ENCODE assay signal across 15 cellular contexts in the genomic region with DNA sequence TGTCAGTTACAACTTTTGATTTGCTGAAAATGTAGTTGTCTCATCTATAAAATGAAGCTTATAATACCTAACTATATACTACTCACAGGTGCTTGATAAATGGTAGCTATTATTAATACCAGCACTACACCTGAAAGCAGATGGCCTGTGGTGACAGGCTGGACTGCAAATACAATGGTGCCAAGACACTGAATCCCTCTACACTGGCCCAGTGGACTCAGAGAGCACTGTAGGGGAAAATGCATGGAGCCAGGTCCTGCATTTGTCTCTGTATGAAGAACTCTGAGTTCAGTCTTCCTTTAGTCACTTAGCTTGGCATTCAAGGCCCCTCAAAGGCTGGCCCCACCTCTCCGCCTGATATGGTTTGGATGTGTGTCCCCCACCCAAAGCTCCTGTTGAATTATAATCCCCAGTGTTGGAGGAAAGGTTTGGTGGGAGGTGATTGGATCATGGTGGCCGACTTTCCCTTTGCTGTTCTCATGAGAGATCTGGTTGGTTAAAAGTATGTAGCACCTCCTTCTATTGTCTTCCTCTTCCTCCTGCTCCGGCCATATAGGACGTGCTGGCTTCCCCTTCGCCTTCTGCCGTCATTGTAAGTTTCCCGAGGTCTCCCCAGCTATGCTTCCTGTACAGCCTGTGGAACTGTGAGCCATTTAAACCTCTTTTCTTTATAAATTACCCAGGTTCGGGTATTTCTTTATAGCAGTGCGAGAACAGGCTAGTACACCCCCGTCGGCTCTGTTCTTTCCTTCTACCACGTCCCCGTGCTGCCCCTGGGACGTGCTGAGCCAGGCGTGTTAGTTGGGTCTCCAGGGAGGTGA. TPM values are rescaled to one million over a fixed set of nuclear protein-coding genes. Genes with fewer than 3 reads are reported as not detected.
A peak's percentile ranks its signal among the peaks of the same experiment; 100 is the strongest.
DNase-seq lines count a peak whose midpoint lies in the region; ATAC-seq and TF ChIP-seq lines count a peak whose summit lies in the region.
"Had no signal": no experiment of that assay in that cellular context is flagged by ENCODE, and none has a peak within 500 bp of the region (broad histone marks: within the 10 kb centered on the region; RNA-seq: fewer than 3 reads in every experiment).

No MANE protein-coding gene starts in this region.

- no peaks in the 10 kb centered on the region for H3K9me3 ChIP-seq in body of pancreas
- H3K9me3 ChIP-seq in mesenchymal stem cell (ENCODE audit: control insufficient read depth, low read length): no peaks in the 10 kb centered on the region
- no peaks in the 10 kb centered on the region for H3K9me3 ChIP-seq in SK-N-SH
- H3K9me3 ChIP-seq: left ventricle myocardium inferior, tibial artery had no signal

- TF ChIP-seq POLR2A in body of pancreas (IDR thresholded peaks at IDR 0.05): no peak

- H3K4me1 ChIP-seq in body of pancreas (peaks cover 31% of the 10 kb centered on the region), mesenchymal stem cell (ENCODE audit: control insufficient read depth, insufficient read depth, low read depth, low read length) (peaks cover 4% of the 10 kb centered on the region), SK-N-SH (ENCODE audit: control insufficient read depth in 1 of 2, insufficient read depth in 2 of 2, low read depth in 1 of 2, low read length in 1 of 2) (peaks cover 0 to 19% of the 10 kb centered on the region in 2 experiments; a peak in 1 of 4 replicates)

- H2BK12ac ChIP-seq in mesenchymal stem cell (ENCODE audit: low read length in 2 of 2): no peak overlapping the region

- H3F3A ChIP-seq in SK-N-SH (replicated peaks; ENCODE audit: insufficient read depth): no peaks in the 10 kb centered on the region

- no peaks in the 10 kb centered on the region for H3K79me2 ChIP-seq in SK-N-SH (ENCODE audit: insufficient read depth)

- peak overlapping the region in 1 of 2 experiments; percentile 49 for H3K18ac ChIP-seq in mesenchymal stem cell (ENCODE audit: low read depth in 1 of 2, low read length in 2 of 2)

- peak overlapping the region; percentile 54 to 73 (median 63) for H3K27ac ChIP-seq in body of pancreas
- H3K27ac ChIP-seq in mesenchymal stem cell (ENCODE audit: low read length, poor library complexity, severe bottlenecking): no peak overlapping the region
- H3K27ac ChIP-seq in temporal lobe (ENCODE audit: low read depth, low read length): peak overlapping the region; percentile 30
- H3K27ac ChIP-seq in SK-N-SH (ENCODE audit: low read depth in 2 of 2, low read length in 1 of 2): no peak overlapping the region
- H3K27ac ChIP-seq: left ventricle myocardium inferior, tibial artery had no signal

- POLR2A ChIA-PET in SK-N-SH (lab: Yijun Ruan, JAX): interaction anchor here (0.8 kb wide), 1 partner anchor 109 kb away, joined by 3 read pairs; no protein-coding TSS in a partner anchor

- H3K4ac ChIP-seq in mesenchymal stem cell (ENCODE audit: low read depth in 1 of 2, low read length in 2 of 2): no peak overlapping the region

- 83 to 89% methylated on average over 15 of the region's 15 CpGs for WGBS in body of pancreas, 2 donors
- WGBS in mesenchymal stem cell: 91% methylated on average over 15 of the region's 15 CpGs
- 85% methylated on average over 15 of the region's 15 CpGs for WGBS in SK-N-SH (ENCODE audit: low lambda C conversion rate)

- no peaks in the 10 kb centered on the region for H3K27me3 ChIP-seq in body of pancreas
- H3K27me3 ChIP-seq in mesenchymal stem cell (ENCODE audit: control insufficient read depth in 1 of 2, insufficient read depth in 1 of 2, low read length in 2 of 2): peaks cover 54 to 87% of the 10 kb centered on the region in 2 experiments
- H3K27me3 ChIP-seq in SK-N-SH (ENCODE audit: insufficient read depth): peaks cover 14% of the 10 kb centered on the region; the same call in 1 of the 2 replicates

- H2AK5ac ChIP-seq in mesenchymal stem cell (ENCODE audit: low read length, severe bottlenecking): no peak overlapping the region

- no peak overlapping the region for H3K14ac ChIP-seq in mesenchymal stem cell (ENCODE audit: low read length in 2 of 2)

- no peaks in the 10 kb centered on the region for H4K20me1 ChIP-seq in SK-N-SH (ENCODE audit: insufficient read depth)

- H3K36me3 ChIP-seq in body of pancreas (replicated peaks in 1 of 2; ENCODE audit: insufficient read depth in 1 of 2, low read depth in 2 of 2) (no peaks in the 10 kb centered on the region), mesenchymal stem cell (ENCODE audit: control insufficient read depth in 1 of 2, insufficient read depth in 2 of 2, low read depth in 1 of 2, low read length in 2 of 2) (no peaks in the 10 kb centered on the region), SK-N-SH (replicated peaks in 1 of 2; ENCODE audit: control insufficient read depth in 1 of 2, insufficient read depth in 2 of 2, low read length in 1 of 2) (no peaks in the 10 kb centered on the region)
- H3K36me3 ChIP-seq: left ventricle myocardium inferior, tibial artery had no signal

- H2AFZ ChIP-seq in mesenchymal stem cell (ENCODE audit: low read depth, low read length) (no peak overlapping the region), SK-N-SH (ENCODE audit: low read depth) (no peak overlapping the region)

- TF ChIP-seq EP300 in SK-N-SH (IDR thresholded peaks at IDR 0.05; ENCODE audit: borderline replicate concordance in 1 of 2, low read depth in 1 of 2, low read length in 1 of 2): no peak

- H3K4me2 ChIP-seq in mesenchymal stem cell (ENCODE audit: low read length, poor library complexity, severe bottlenecking): no peak overlapping the region
- H3K4me2 ChIP-seq in SK-N-SH: no peak overlapping the region

- H3K4me3 ChIP-seq in body of pancreas: no peak overlapping the region
- H3K4me3 ChIP-seq in mesenchymal stem cell (ENCODE audit: insufficient read depth in 1 of 2, low read depth in 1 of 2, low read length in 2 of 2): no peak overlapping the region
- H3K4me3 ChIP-seq in SK-N-SH (ENCODE audit: low read depth in 2 of 2, low read length in 1 of 2): no peak overlapping the region
- H3K4me3 ChIP-seq: left ventricle myocardium inferior, tibial artery had no signal

- no peaks in the 10 kb centered on the region for H3K9me2 ChIP-seq in SK-N-SH

- H2BK120ac ChIP-seq in mesenchymal stem cell (ENCODE audit: low read depth, low read length): no peak overlapping the region

- H4K8ac ChIP-seq in mesenchymal stem cell (ENCODE audit: low read length): no peak overlapping the region

- ATAC-seq in body of pancreas (no peak), GM18858 (IDR thresholded peaks at IDR 0.05; ENCODE audit: unreplicated experiment) (no peak)

- H3K79me1 ChIP-seq in mesenchymal stem cell (replicated peaks; ENCODE audit: low read length, poor library complexity, severe bottlenecking): no peaks in the 10 kb centered on the region

- H4K91ac ChIP-seq in mesenchymal stem cell (ENCODE audit: low read length): no peak overlapping the region

- no peak overlapping the region for H2BK5ac ChIP-seq in mesenchymal stem cell (ENCODE audit: low read depth, low read length, poor library complexity, severe bottlenecking)

- H3K23ac ChIP-seq in mesenchymal stem cell (ENCODE audit: low read length in 2 of 2): no peak overlapping the region

- CTCF ChIA-PET in SK-N-SH (lab: Yijun Ruan, JAX): interaction anchor here (0.5 to 31.9 kb wide), 43 partner anchors 9 to 1018 kb away, joined by 3 to 886 read pairs (median 5); a partner anchor contains a TSS

- peak overlapping the region; percentile 54 for H2BK15ac ChIP-seq in mesenchymal stem cell (ENCODE audit: low read depth, poor library complexity, severe bottlenecking)

- TF ChIP-seq RAD21 in SK-N-SH (IDR thresholded peaks at IDR 0.05; ENCODE audit: low read length): no peak

- intact Hi-C loops in body of pancreas (cut with DNase I): no loop called here

- DNase-seq in NCI-H510A treated with DMSO at 0.1 percent for 48 hours (lab: John Stamatoyannopoulos, UW) (peak; percentile 43), NCI-H510A (lab: John Stamatoyannopoulos, UW) (no peak), body of pancreas (peak in 1 of 4 donors; percentile 5), mesenchymal stem cell (no peak), SK-N-SH (no peak)
- no peak for DNase-seq in effector CD8-positive, alpha-beta T cell (lab: John Stamatoyannopoulos, UW)
- DNase-seq: left ventricle myocardium inferior had no signal

- TF ChIP-seq CTCF in body of pancreas (IDR thresholded peaks at IDR 0.05) (no peak), SK-N-SH (IDR thresholded peaks at IDR 0.05) (no peak)

- H3K9ac ChIP-seq in mesenchymal stem cell (ENCODE audit: low read length) (no peak overlapping the region), SK-N-SH (no peak overlapping the region)

TF ChIP-seq in SK-N-SH, 30 proteins besides CTCF, POLR2A, EP300 and RAD21 (continues in another document):
- TF ChIP-seq, protein P1, sequence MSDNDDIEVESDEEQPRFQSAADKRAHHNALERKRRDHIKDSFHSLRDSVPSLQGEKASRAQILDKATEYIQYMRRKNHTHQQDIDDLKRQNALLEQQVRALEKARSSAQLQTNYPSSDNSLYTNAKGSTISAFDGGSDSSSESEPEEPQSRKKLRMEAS (IDR thresholded peaks at IDR 0.05; ENCODE audit: low read depth): no peak
- TF ChIP-seq JUND (IDR thresholded peaks at IDR 0.05) (no peak), MXI1 (IDR thresholded peaks at IDR 0.05; ENCODE audit: low read depth, low read length) (no peak), GATA2 (CRISPR knock-in tag; IDR thresholded peaks at IDR 0.05) (no peak), SMC3 (IDR thresholded peaks at IDR 0.05; ENCODE audit: low read depth, low read length) (no peak), MEF2A (IDR thresholded peaks at IDR 0.05; ENCODE audit: borderline replicate concordance, low read depth) (no peak), YY1 (IDR thresholded peaks at IDR 0.05; ENCODE audit: low read depth) (no peak), FOXJ3 (CRISPR knock-in tag; IDR thresholded peaks at IDR 0.05) (no peak)
- TF ChIP-seq, protein P2, sequence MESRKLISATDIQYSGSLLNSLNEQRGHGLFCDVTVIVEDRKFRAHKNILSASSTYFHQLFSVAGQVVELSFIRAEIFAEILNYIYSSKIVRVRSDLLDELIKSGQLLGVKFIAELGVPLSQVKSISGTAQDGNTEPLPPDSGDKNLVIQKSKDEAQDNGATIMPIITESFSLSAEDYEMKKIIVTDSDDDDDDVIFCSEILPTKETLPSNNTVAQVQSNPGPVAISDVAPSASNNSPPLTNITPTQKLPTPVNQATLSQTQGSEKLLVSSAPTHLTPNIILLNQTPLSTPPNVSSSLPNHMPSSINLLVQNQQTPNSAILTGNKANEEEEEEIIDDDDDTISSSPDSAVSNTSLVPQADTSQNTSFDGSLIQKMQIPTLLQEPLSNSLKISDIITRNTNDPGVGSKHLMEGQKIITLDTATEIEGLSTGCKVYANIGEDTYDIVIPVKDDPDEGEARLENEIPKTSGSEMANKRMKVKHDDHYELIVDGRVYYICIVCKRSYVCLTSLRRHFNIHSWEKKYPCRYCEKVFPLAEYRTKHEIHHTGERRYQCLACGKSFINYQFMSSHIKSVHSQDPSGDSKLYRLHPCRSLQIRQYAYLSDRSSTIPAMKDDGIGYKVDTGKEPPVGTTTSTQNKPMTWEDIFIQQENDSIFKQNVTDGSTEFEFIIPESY (IDR thresholded peaks at IDR 0.05; ENCODE audit: borderline replicate concordance, low read depth): no peak

RNA-seq across cellular contexts. Expression of a gene that starts 11.1 kb away (rescaled TPM):
- total RNA-seq in body of pancreas: not detected
- not detected for polyA plus RNA-seq in mesenchymal stem cell (2013, experiment 1 of 2)
- polyA plus RNA-seq in mesenchymal stem cell (2013, experiment 2 of 2): not detected
- total RNA-seq in temporal lobe: 0.25 TPM
- not detected in 2 replicates for polyA plus RNA-seq in SK-N-SH (2012; rRNA removed)
- polyA plus RNA-seq in SK-N-SH (2012; cell fraction: cytosol; rRNA removed): not detected in 2 replicates
- not detected in 2 replicates for polyA plus RNA-seq in SK-N-SH (2012; cell fraction: nucleus; rRNA removed)
- total RNA-seq: activated CD8-positive, alpha-beta T cell treated with anti-CD3 and anti-CD28 coated beads for 36 hours; bronchial epithelial cell; CD8-positive, alpha-beta T cell; left ventricle myocardium inferior; mononuclear cell; NCI-H460 had no signal

Comparison
In these comparisons a context has a peak if more than half of its experiments do, and no peak if none do; other contexts are left out.
1. H3K27ac ChIP-seq: peak in body of pancreas (4 of 4) and temporal lobe (single experiment); none in mesenchymal stem cell (single experiment) and SK-N-SH (0 of 2).